10 cellular contexts compared by ENCODE assay signal in genomic region chr2:160417745-160418397, GRCh38.
A peak's percentile ranks its signal among the peaks of the same experiment; 100 is the strongest.
DNase-seq lines count a peak whose midpoint lies in the region; ATAC-seq and TF ChIP-seq lines count a peak whose summit lies in the region.
"Had no signal": no experiment of that assay in that cellular context is flagged by ENCODE, and none has a peak within 500 bp of the region (broad histone marks: within the 10 kb centered on the region; RNA-seq: fewer than 3 reads in every experiment).

No MANE protein-coding gene starts in this region.

- peaks cover 2% of the 10 kb centered on the region for H3K9me3 Mint-ChIP-seq in activated CD4-positive, alpha-beta T cell treated with anti-CD3 and anti-CD28 coated beads for 36 hours (ENCODE audit: low read depth)
- peaks cover 7% of the 10 kb centered on the region for H3K9me3 Mint-ChIP-seq in activated CD4-positive, alpha-beta T cell treated with anti-CD3 and anti-CD28 coated beads, Interleukin-2, amount 10 ng/mL, durations not matched to agents 7 days and 5 days

- H3K27me3 Mint-ChIP-seq in activated CD4-positive, alpha-beta T cell treated with anti-CD3 and anti-CD28 coated beads for 36 hours = no peaks in the 10 kb centered on the region
- no peaks in the 10 kb centered on the region for H3K27me3 Mint-ChIP-seq in activated CD4-positive, alpha-beta T cell treated with anti-CD3 and anti-CD28 coated beads, Interleukin-2, amount 10 ng/mL, durations not matched to agents 7 days and 5 days

- POLR2A ChIA-PET in activated CD4-positive, alpha-beta T cell treated with anti-CD3 and anti-CD28 coated beads for 36 hours (lab: Charles Lee) = interaction anchor here (0.8 to 1.0 kb wide), 2 partner anchors 11 to 99 kb away, joined by 3 read pairs; no protein-coding TSS in a partner anchor
- POLR2A ChIA-PET in activated CD4-positive, alpha-beta T cell treated with anti-CD3 and anti-CD28 coated beads, Interleukin-2, amount 10 ng/mL, durations not matched to agents 7 days and 5 days (lab: Charles Lee) = no interaction called here

- intact Hi-C loops in activated CD4-positive, alpha-beta T cell treated with anti-CD3 and anti-CD28 coated beads for 36 hours (cut with DNase I, micrococcal nuclease) = loop anchor here (2.0 to 10.0 kb wide), 3 partner anchors 73 to 557 kb away; partner anchors contain the start of gene LY75 (in 1 of the 2)
- intact Hi-C loops in tibial artery (cut with DNase I; ENCODE audit: low total_unique reads) = no loop called here

- no peak overlapping the region for H3K4me3 ChIP-seq in retinal pigment epithelial cell (ENCODE audit: low read length)
- no peak overlapping the region for H3K4me3 ChIP-seq in tibial artery
- H3K4me3 ChIP-seq: upper lobe of right lung had no signal

- no peak overlapping the region for H3K27ac ChIP-seq in tibial artery
- H3K27ac ChIP-seq: upper lobe of right lung had no signal

- H3K4me3 Mint-ChIP-seq in activated CD4-positive, alpha-beta T cell treated with anti-CD3 and anti-CD28 coated beads for 36 hours = peak overlapping the region; percentile 6
- no peak overlapping the region for H3K4me3 Mint-ChIP-seq in activated CD4-positive, alpha-beta T cell treated with anti-CD3 and anti-CD28 coated beads, Interleukin-2, amount 10 ng/mL, durations not matched to agents 7 days and 5 days

- peaks cover 0 to 53% (median 13%) of the 10 kb centered on the region in 4 donors for H3K4me1 ChIP-seq in tibial artery

- peaks cover 80% of the 10 kb centered on the region for H3K4me1 Mint-ChIP-seq in activated CD4-positive, alpha-beta T cell treated with anti-CD3 and anti-CD28 coated beads for 36 hours
- peaks cover 71% of the 10 kb centered on the region for H3K4me1 Mint-ChIP-seq in activated CD4-positive, alpha-beta T cell treated with anti-CD3 and anti-CD28 coated beads, Interleukin-2, amount 10 ng/mL, durations not matched to agents 7 days and 5 days

- no peak for TF ChIP-seq CTCF in retinal pigment epithelial cell (conservative IDR thresholded peaks at IDR 0.05; ENCODE audit: low read depth, low read length)
- no peak for TF ChIP-seq CTCF in tibial artery (IDR thresholded peaks at IDR 0.05)

- peaks cover 3% of the 10 kb centered on the region for H3K36me3 Mint-ChIP-seq in activated CD4-positive, alpha-beta T cell treated with anti-CD3 and anti-CD28 coated beads for 36 hours (ENCODE audit: low read depth)
- peaks cover 37% of the 10 kb centered on the region for H3K36me3 Mint-ChIP-seq in activated CD4-positive, alpha-beta T cell treated with anti-CD3 and anti-CD28 coated beads, Interleukin-2, amount 10 ng/mL, durations not matched to agents 7 days and 5 days (ENCODE audit: low read depth)

- no peaks in the 10 kb centered on the region for H3K9me3 ChIP-seq in tibial artery
- H3K9me3 ChIP-seq: upper lobe of right lung had no signal

- peak; percentile 50 for DNase-seq in activated CD4-positive, alpha-beta T cell treated with anti-CD3 and anti-CD28 coated beads for 36 hours
- no peak for DNase-seq in activated CD4-positive, alpha-beta T cell treated with anti-CD3 and anti-CD28 coated beads, Interleukin-2, amount 10 ng/mL, durations not matched to agents 7 days and 5 days
- DNase-seq in RPMI7951 (ENCODE audit: low read depth) (peak; percentile 82), dedifferentiated amniotic fluid mesenchymal stem cell (ENCODE audit: extremely low spot score) (peak; percentile 61), retinal pigment epithelial cell (ENCODE audit: low read depth) (peak; percentile 74), tibial artery (no peak), SKM-1 treated with dmso at 0.1 percent for 144 hours (lab: John Stamatoyannopoulos, UW; ENCODE audit: unreplicated experiment) (no peak), SIG-M5 treated with dmso at 0.1 percent for 504 hours (lab: John Stamatoyannopoulos, UW; ENCODE audit: unreplicated experiment) (no peak)
- DNase-seq: RPMI8226, upper lobe of right lung had no signal

- H3K27me3 ChIP-seq in tibial artery = no peaks in the 10 kb centered on the region
- H3K27me3 ChIP-seq: upper lobe of right lung had no signal

- no peaks in the 10 kb centered on the region for H3K36me3 ChIP-seq in tibial artery
- H3K36me3 ChIP-seq: upper lobe of right lung had no signal

- peak; percentile 92 for ATAC-seq in activated CD4-positive, alpha-beta T cell treated with anti-CD3 and anti-CD28 coated beads for 36 hours
- ATAC-seq: upper lobe of right lung had no signal

- CTCF ChIA-PET in activated CD4-positive, alpha-beta T cell treated with anti-CD3 and anti-CD28 coated beads for 36 hours (lab: Charles Lee) = interaction anchor here (0.6 to 1.2 kb wide), 5 partner anchors 10 to 662 kb away, joined by 3 to 5 read pairs (median 3); no protein-coding TSS in a partner anchor
- CTCF ChIA-PET in activated CD4-positive, alpha-beta T cell treated with anti-CD3 and anti-CD28 coated beads, Interleukin-2, amount 10 ng/mL, durations not matched to agents 7 days and 5 days (lab: Charles Lee) = interaction anchor here (1.0 kb wide), 2 partner anchors 12 to 93 kb away, joined by 3 to 5 read pairs; no protein-coding TSS in a partner anchor

- peak overlapping the region; percentile 88 for H3K27ac Mint-ChIP-seq in activated CD4-positive, alpha-beta T cell treated with anti-CD3 and anti-CD28 coated beads for 36 hours
- H3K27ac Mint-ChIP-seq in activated CD4-positive, alpha-beta T cell treated with anti-CD3 and anti-CD28 coated beads, Interleukin-2, amount 10 ng/mL, durations not matched to agents 7 days and 5 days = no peak overlapping the region

Comparison
In these comparisons a context has a peak if more than half of its experiments do, and no peak if none do; other contexts are left out.
1. DNase-seq: peak in activated CD4-positive, alpha-beta T cell treated with anti-CD3 and anti-CD28 coated beads for 36 hours (single experiment), RPMI7951 (single experiment), dedifferentiated amniotic fluid mesenchymal stem cell (single experiment) and retinal pigment epithelial cell (single experiment); none in activated CD4-positive, alpha-beta T cell treated with anti-CD3 and anti-CD28 coated beads, Interleukin-2, amount 10 ng/mL, durations not matched to agents 7 days and 5 days (single experiment), tibial artery (0 of 2), SKM-1 treated with dmso at 0.1 percent for 144 hours (single experiment) and SIG-M5 treated with dmso at 0.1 percent for 504 hours (single experiment).